ENCODE assay signal across 9 cellular contexts in the genomic region with DNA sequence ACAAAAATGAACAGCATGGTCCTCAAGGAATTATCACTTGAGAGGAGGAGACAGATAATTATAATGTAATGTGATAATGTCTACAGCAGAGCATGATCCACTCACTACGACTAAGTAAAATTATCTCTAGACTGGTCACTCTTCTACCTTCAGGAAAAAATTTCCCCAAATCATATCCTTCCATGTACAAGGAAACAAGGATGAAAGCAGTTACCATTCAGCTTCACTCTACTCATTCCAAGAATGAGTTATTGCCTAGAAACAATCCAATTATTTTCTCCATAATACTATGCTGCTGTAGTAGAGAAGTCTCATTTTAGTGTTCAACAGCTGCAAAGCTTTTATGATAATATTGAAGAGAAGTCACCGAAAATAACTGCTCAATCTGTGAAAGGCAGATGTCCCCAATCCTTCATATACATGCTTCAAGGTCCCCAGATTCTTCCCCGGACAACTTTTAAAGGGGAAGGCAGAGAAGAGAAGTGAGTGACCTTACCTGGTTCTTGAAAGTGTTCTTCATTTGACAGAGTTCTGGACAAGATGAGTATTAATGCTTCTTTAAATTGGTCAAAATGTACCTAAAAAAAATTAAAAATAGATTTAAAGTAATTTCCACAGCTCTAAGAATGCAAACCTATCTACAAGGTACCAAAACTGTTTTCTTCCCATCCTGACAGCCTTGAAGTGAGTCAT.
"Had no signal": no experiment of that assay in that cellular context is flagged by ENCODE, and none has a peak within 500 bp of the region (broad histone marks: within the 10 kb centered on the region; RNA-seq: fewer than 3 reads in every experiment).

No MANE protein-coding gene starts in this region.

- DNase-seq: activated effector memory CD4-positive, alpha-beta T cell treated with anti-CD3 and anti-CD28 coated beads, Interleukin-2, amount 50 U/mL, for 16 hours; activated naive CD8-positive, alpha-beta T cell treated with anti-CD3 and anti-CD28 coated beads for 36 hours; anterior cingulate cortex; dermis blood vessel endothelial cell; kidney; small intestine had no signal

- H3K9me3 ChIP-seq: right atrium auricular region had no signal

- H3K36me3 ChIP-seq: right atrium auricular region had no signal

- H3K27me3 ChIP-seq: right atrium auricular region had no signal

- ATAC-seq: activated CD4-positive, CD25-positive, alpha-beta regulatory T cell treated with anti-CD3 and anti-CD28 coated beads, Interleukin-2, amount 50 U/mL, for 24 hours; stimulated activated effector memory CD8-positive, alpha-beta T cell treated with anti-CD3 and anti-CD28 coated beads, Interleukin-12 subunit alpha, Interleukin-12 subunit beta, amount 100 ng/mL, for 72 hours had no signal

- H3K4me3 ChIP-seq: right atrium auricular region had no signal

- H3K27ac ChIP-seq: right atrium auricular region had no signal
